ENCODE assay signal across 8 cellular contexts in genomic region chr13:95226932-95227718, GRCh38.
A peak's percentile ranks its signal among the peaks of the same experiment; 100 is the strongest.
DNase-seq lines count a peak whose midpoint lies in the region; ATAC-seq and FAIRE-seq lines count a peak whose summit lies in the region.

No MANE protein-coding gene starts in this region.

- no peaks in the 10 kb centered on the region for H3K36me3 ChIP-seq in effector memory CD4-positive, alpha-beta T cell (ENCODE audit: control insufficient read depth, insufficient read depth, low read length)

- H3K27me3 Mint-ChIP-seq in activated naive CD8-positive, alpha-beta T cell treated with anti-CD3 and anti-CD28 coated beads, Interleukin-2, amount 50 U/mL, for 24 hours: no peaks in the 10 kb centered on the region

- no peaks in the 10 kb centered on the region for H3K4me1 ChIP-seq in effector memory CD4-positive, alpha-beta T cell (ENCODE audit: control insufficient read depth, insufficient read depth, low read length, poor library complexity, severe bottlenecking)

- H3K4me3 Mint-ChIP-seq in activated naive CD8-positive, alpha-beta T cell treated with anti-CD3 and anti-CD28 coated beads, Interleukin-2, amount 50 U/mL, for 24 hours: no peak overlapping the region

- H3K36me3 Mint-ChIP-seq in activated naive CD8-positive, alpha-beta T cell treated with anti-CD3 and anti-CD28 coated beads, Interleukin-2, amount 50 U/mL, for 24 hours (ENCODE audit: low read depth): peaks cover 12% of the 10 kb centered on the region

- peak; percentile 46 for DNase-seq in Ammon's horn (ENCODE audit: low spot score)
- DNase-seq in activated naive CD8-positive, alpha-beta T cell treated with anti-CD3 and anti-CD28 coated beads, Interleukin-2, amount 50 U/mL, for 24 hours: no peak
- DNase-seq in effector memory CD4-positive, alpha-beta T cell: no peak
- no peak for DNase-seq in HTR-8/SVneo (ENCODE audit: insufficient read length, low spot score)
- DNase-seq in activated gamma-delta T cell treated with Interleukin-2 at 50 U/mL for 16 hours: no peak
- DNase-seq in NCI-H748 (lab: John Stamatoyannopoulos, UW; ENCODE audit: unreplicated experiment): no peak

- peak overlapping the region; percentile 14 for H3K27ac Mint-ChIP-seq in activated naive CD8-positive, alpha-beta T cell treated with anti-CD3 and anti-CD28 coated beads, Interleukin-2, amount 50 U/mL, for 24 hours

- no peak for FAIRE-seq in HTR-8/SVneo (lab: Jason Lieb, UNC)

- no peak overlapping the region for H3K27ac ChIP-seq in effector memory CD4-positive, alpha-beta T cell (ENCODE audit: insufficient read depth, low read length, poor library complexity, severe bottlenecking)

- no peaks in the 10 kb centered on the region for H3K9me3 ChIP-seq in effector memory CD4-positive, alpha-beta T cell (ENCODE audit: control insufficient read depth, low read length)

- peaks cover 13% of the 10 kb centered on the region for H3K4me1 Mint-ChIP-seq in activated naive CD8-positive, alpha-beta T cell treated with anti-CD3 and anti-CD28 coated beads, Interleukin-2, amount 50 U/mL, for 24 hours

- no peaks in the 10 kb centered on the region for H3K9me3 Mint-ChIP-seq in activated naive CD8-positive, alpha-beta T cell treated with anti-CD3 and anti-CD28 coated beads, Interleukin-2, amount 50 U/mL, for 24 hours

- ATAC-seq in GM19397 (IDR thresholded peaks at IDR 0.05; ENCODE audit: unreplicated experiment) (peak; percentile 78), HG03280 (IDR thresholded peaks at IDR 0.05; ENCODE audit: unreplicated experiment) (peak; percentile 88)
- peak; percentile 54 for ATAC-seq in activated naive CD8-positive, alpha-beta T cell treated with anti-CD3 and anti-CD28 coated beads, Interleukin-2, amount 50 U/mL, for 24 hours

- H3K27me3 ChIP-seq in effector memory CD4-positive, alpha-beta T cell (replicated peaks; ENCODE audit: control insufficient read depth, insufficient read depth, low read length, poor library complexity, severe bottlenecking): no peaks in the 10 kb centered on the region

- H3K4me3 ChIP-seq in effector memory CD4-positive, alpha-beta T cell (ENCODE audit: insufficient read depth, low read depth, low read length, poor library complexity, severe bottlenecking): no peak overlapping the region
